7 cellular contexts compared by ENCODE assay signal in the genomic region with DNA sequence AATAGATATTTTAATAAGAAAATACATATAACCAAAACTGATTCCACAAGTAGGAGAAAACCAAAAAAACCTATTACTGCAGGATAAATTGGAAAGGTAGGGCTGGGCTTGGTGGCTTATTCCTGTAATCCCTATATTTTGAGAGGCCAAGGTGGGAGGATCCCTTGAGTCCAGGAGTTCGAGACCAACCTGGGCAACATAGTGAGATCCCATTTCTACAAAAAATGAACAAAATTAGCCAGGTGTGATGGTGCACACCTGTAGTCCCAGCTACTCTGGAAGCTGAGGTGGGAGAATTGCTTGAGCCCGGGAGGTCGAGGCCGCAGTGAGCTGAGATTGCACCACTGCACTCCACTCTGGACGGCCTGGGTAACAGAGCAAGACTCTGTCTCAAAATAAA.
"Had no signal": no experiment of that assay in that cellular context is flagged by ENCODE, and none has a peak within 500 bp of the region (broad histone marks: within the 10 kb centered on the region; RNA-seq: fewer than 3 reads in every experiment).

No MANE protein-coding gene starts in this region.

- H3K9ac ChIP-seq: GM23248 had no signal

- H2AFZ ChIP-seq: GM23248 had no signal

- H3K4me3 ChIP-seq: GM23248, HAP-1 had no signal

- FAIRE-seq: HTR-8/SVneo had no signal

- H3K36me3 ChIP-seq: HAP-1 had no signal

- ATAC-seq: HCT116 had no signal

- H3K27ac ChIP-seq: GM23248 had no signal

- DNase-seq: GM23248, GOT3, H7, IMR-90 had no signal

- H3K4me1 ChIP-seq: HAP-1 had no signal

- H3K9me3 ChIP-seq: HAP-1 had no signal
